Comparison of ENCODE assay signal across 1 cellular context in genomic region chr5:173963867-173964429, GRCh38.
A peak's percentile ranks its signal among the peaks of the same experiment; 100 is the strongest.
TF ChIP-seq lines count a peak whose summit lies in the region.

No MANE protein-coding gene starts in this region.

TF ChIP-seq in GM23338, 12 proteins besides CTCF, POLR2A, EP300 and RAD21 (continued from another document):
- no peak for TF ChIP-seq ZNF462 (CRISPR knock-in tag; IDR thresholded peaks at IDR 0.05)
- TF ChIP-seq ZNF114 (CRISPR knock-in tag; IDR thresholded peaks at IDR 0.05) = no peak
- peak; percentile 58 for TF ChIP-seq ETS1 (IDR thresholded peaks at IDR 0.05)
- no peak for TF ChIP-seq EZH2phosphoT487 (IDR thresholded peaks at IDR 0.05; ENCODE audit: unreplicated experiment)
- peak; percentile 77 for TF ChIP-seq CREB1 (CRISPR knock-in tag; IDR thresholded peaks at IDR 0.05; ENCODE audit: low read depth)
- TF ChIP-seq POLR2AphosphoS5 (IDR thresholded peaks at IDR 0.05; ENCODE audit: low read depth) = peak; percentile 71
- no peak for TF ChIP-seq EZH2 (IDR thresholded peaks at IDR 0.05; ENCODE audit: low read depth, unreplicated experiment)
- TF ChIP-seq STAT1 (IDR thresholded peaks at IDR 0.05; ENCODE audit: unreplicated experiment) = no peak
- no peak for TF ChIP-seq NANOG (IDR thresholded peaks at IDR 0.05; ENCODE audit: borderline replicate concordance)
- TF ChIP-seq JUNB (IDR thresholded peaks at IDR 0.05; ENCODE audit: unreplicated experiment) = no peak
